ENCODE assay signal across 8 cellular contexts in genomic region chr15:50685191-50685975, GRCh38. TPM values are rescaled to one million over a fixed set of nuclear protein-coding genes. Genes with fewer than 3 reads are reported as not detected.
DNase-seq lines count a peak whose midpoint lies in the region; ATAC-seq and TF ChIP-seq lines count a peak whose summit lies in the region.

No MANE protein-coding gene starts in this region.

- H2BK120ac ChIP-seq in mesenchymal stem cell (ENCODE audit: low read depth, low read length) = no peak overlapping the region

- H2BK5ac ChIP-seq in mesenchymal stem cell (ENCODE audit: low read depth, low read length, poor library complexity, severe bottlenecking) = no peak overlapping the region

- H4K91ac ChIP-seq in mesenchymal stem cell (ENCODE audit: low read length) = no peak overlapping the region

- intact Hi-C loops in mammary epithelial cell (cut with micrococcal nuclease) = no loop called here

- no peaks in the 10 kb centered on the region for H3K36me3 ChIP-seq in ACC112 (ENCODE audit: insufficient read depth, low read length)
- peaks cover 27% of the 10 kb centered on the region for H3K36me3 ChIP-seq in HUES64 (ENCODE audit: insufficient read depth, low read length)
- H3K36me3 ChIP-seq in mammary epithelial cell (ENCODE audit: insufficient read depth, low read length) = peaks cover 3% of the 10 kb centered on the region
- H3K36me3 ChIP-seq in mesenchymal stem cell (ENCODE audit: control insufficient read depth in 1 of 2, insufficient read depth in 2 of 2, low read depth in 1 of 2, low read length in 2 of 2) = peaks cover 15 to 22% of the 10 kb centered on the region in 2 experiments

- no peak overlapping the region for H3K18ac ChIP-seq in mesenchymal stem cell (ENCODE audit: low read depth in 1 of 2, low read length in 2 of 2)

- CTCF ChIA-PET in mammary epithelial cell (lab: Charles Lee; ENCODE audit: low non-redundant PET) = no interaction called here

- dilution Hi-C loops in mammary epithelial cell (cut with HindIII; ENCODE audit: low sequenced_read_pairs) = no loop called here

- 26% methylated on average over 19 of the region's 22 CpGs for WGBS in HUES64
- 9% methylated on average over 16 of the region's 22 CpGs for WGBS in mammary epithelial cell (ENCODE audit: low coverage, missing lambda C conversion rate)
- 35% methylated on average over 20 of the region's 22 CpGs for WGBS in mesenchymal stem cell

- H4K8ac ChIP-seq in mesenchymal stem cell (ENCODE audit: low read length) = no peak overlapping the region

- H3K4ac ChIP-seq in mesenchymal stem cell (ENCODE audit: low read depth in 1 of 2, low read length in 2 of 2) = no peak overlapping the region

- peaks cover 24% of the 10 kb centered on the region for H3K4me1 ChIP-seq in ACC112 (ENCODE audit: control insufficient read depth, insufficient read depth, low read length, unreplicated experiment)
- H3K4me1 ChIP-seq in HUES64 (ENCODE audit: insufficient read depth, low read length) = peaks cover 15% of the 10 kb centered on the region; the same call in 1 of the 2 replicates
- peaks cover 23% of the 10 kb centered on the region for H3K4me1 ChIP-seq in mammary epithelial cell (ENCODE audit: insufficient read depth, low read length)
- H3K4me1 ChIP-seq in mesenchymal stem cell (ENCODE audit: control insufficient read depth, insufficient read depth, low read depth, low read length) = peaks cover 8% of the 10 kb centered on the region

- H3K9ac ChIP-seq in HUES64 (ENCODE audit: low read depth, low read length) (peak overlapping the region; percentile 85), mammary epithelial cell (ENCODE audit: insufficient read depth, low read length) (peak overlapping the region; percentile 85), mesenchymal stem cell (ENCODE audit: low read length) (peak overlapping the region; percentile 96)

- H2BK12ac ChIP-seq in mesenchymal stem cell (ENCODE audit: low read length in 2 of 2) = no peak overlapping the region

- ATAC-seq in esophagus mucosa = no peak
- no peak for ATAC-seq in GM21515 (IDR thresholded peaks at IDR 0.05; ENCODE audit: unreplicated experiment)
- ATAC-seq in GM18873 (IDR thresholded peaks at IDR 0.05; ENCODE audit: low FRiP score, unreplicated experiment) = no peak

- peaks cover 65% of the 10 kb centered on the region for H3K79me2 ChIP-seq in ACC112 (ENCODE audit: control insufficient read depth, insufficient read depth, low read length, unreplicated experiment)
- peaks cover 60% of the 10 kb centered on the region for H3K79me2 ChIP-seq in mammary epithelial cell (ENCODE audit: insufficient read depth, low read length)

- no peak overlapping the region for H3K23ac ChIP-seq in mesenchymal stem cell (ENCODE audit: low read length in 2 of 2)

- H3K79me1 ChIP-seq in mesenchymal stem cell (replicated peaks; ENCODE audit: low read length, poor library complexity, severe bottlenecking) = peaks cover 2% of the 10 kb centered on the region

- no peaks in the 10 kb centered on the region for H3K9me3 ChIP-seq in HUES64 (ENCODE audit: insufficient read depth, low read depth, low read length)
- no peaks in the 10 kb centered on the region for H3K9me3 ChIP-seq in mammary epithelial cell (replicated peaks; ENCODE audit: insufficient read depth, low read length)
- H3K9me3 ChIP-seq in mesenchymal stem cell (ENCODE audit: control insufficient read depth, low read length) = no peaks in the 10 kb centered on the region

- no peak overlapping the region for H2BK15ac ChIP-seq in mesenchymal stem cell (ENCODE audit: low read depth, poor library complexity, severe bottlenecking)

- TF ChIP-seq CTCF in mammary epithelial cell (conservative IDR thresholded peaks at IDR 0.05 in 1 of 2, IDR thresholded peaks at IDR 0.05 in 1 of 2; ENCODE audit: extremely low read depth in 1 of 2, insufficient read depth in 1 of 2, low read depth in 1 of 2, low read length in 2 of 2) = peak in 1 of 2 donors; percentile 15

- no peak overlapping the region for H3K14ac ChIP-seq in mesenchymal stem cell (ENCODE audit: low read length in 2 of 2)

- H3K27ac ChIP-seq in ACC112 (ENCODE audit: low read depth, low read length) = peak overlapping the region; percentile 80; the same call in 1 of the 2 replicates
- no peak overlapping the region for H3K27ac ChIP-seq in HUES64 (ENCODE audit: low read depth, low read length)
- H3K27ac ChIP-seq in mammary epithelial cell (ENCODE audit: insufficient read depth, low read depth, low read length) = peak overlapping the region; percentile 62
- peak overlapping the region; percentile 95 for H3K27ac ChIP-seq in mesenchymal stem cell (ENCODE audit: low read length, poor library complexity, severe bottlenecking)

- in situ Hi-C loops in mammary epithelial cell (cut with MboI; ENCODE audit: low sequenced_read_pairs in 2 of 2) = loop anchor here in 1 of 2 donors (10.0 kb wide), 1 partner anchor 219 kb away; the partner anchor contains the start of gene AP4E1

- H3K27me3 ChIP-seq in ACC112 (ENCODE audit: insufficient read depth, low read length) (no peaks in the 10 kb centered on the region), HUES64 (ENCODE audit: insufficient read depth, low read length) (no peaks in the 10 kb centered on the region), mammary epithelial cell (ENCODE audit: insufficient read depth, low read length) (no peaks in the 10 kb centered on the region), mesenchymal stem cell (ENCODE audit: control insufficient read depth in 1 of 2, insufficient read depth in 1 of 2, low read length in 2 of 2) (no peaks in the 10 kb centered on the region)

- H3K4me3 ChIP-seq in ACC112 (ENCODE audit: low read depth, low read length) (peak overlapping the region; percentile 99), HUES64 (ENCODE audit: low read length) (peak overlapping the region; percentile 86), mammary epithelial cell (replicated peaks in 1 of 3; ENCODE audit: insufficient read depth in 1 of 3, low read depth in 2 of 3, low read length in 3 of 3) (peak overlapping the region; percentile 53 to 94 (median 64)), mesenchymal stem cell (ENCODE audit: insufficient read depth in 1 of 2, low read depth in 1 of 2, low read length in 2 of 2) (peak overlapping the region; percentile 93 to 98)

- BruUV-seq in mammary epithelial cell (replicated peaks; lab: Mats Ljungman, UMichigan) = no TSS peak

- DNase-seq in mammary epithelial cell (peak; percentile 13), mesenchymal stem cell (peak; percentile 34)
- DNase-seq in effector CD8-positive, alpha-beta T cell (lab: John Stamatoyannopoulos, UW) = no peak

- no peaks in the 10 kb centered on the region for H4K20me1 ChIP-seq in mammary epithelial cell (ENCODE audit: insufficient read depth, low read length)

- H2AK5ac ChIP-seq in mesenchymal stem cell (ENCODE audit: low read length, severe bottlenecking) = peak overlapping the region; percentile 51

- H2AFZ ChIP-seq in ACC112 (ENCODE audit: low read length, unreplicated experiment) (peak overlapping the region; percentile 91), mammary epithelial cell (ENCODE audit: low read depth, low read length) (peak overlapping the region; percentile 93), mesenchymal stem cell (ENCODE audit: low read depth, low read length) (no peak overlapping the region)

- H3K4me2 ChIP-seq in mammary epithelial cell (ENCODE audit: insufficient read depth, low read depth, low read length) (peak overlapping the region; percentile 92), mesenchymal stem cell (ENCODE audit: low read length, poor library complexity, severe bottlenecking) (peak overlapping the region; percentile 89)

RNA-seq across cellular contexts. Expression of gene TRPM7, which starts 1.2 kb away (rescaled TPM):
- polyA plus RNA-seq in HUES64 (2013, experiment 1 of 2) = 16.3 TPM
- polyA plus RNA-seq in HUES64 (2013, experiment 2 of 2) = 17.2 TPM
- total RNA-seq in mammary epithelial cell (10 to 100 TPM; 35.6 to 64.8 TPM), esophagus mucosa (16.3 TPM)
- polyA plus RNA-seq in mammary epithelial cell = 10.1 TPM
- polyA minus RNA-seq in mammary epithelial cell = 30.2 TPM
- 14.6 TPM for polyA plus RNA-seq in mesenchymal stem cell (2013, experiment 1 of 2)
- polyA plus RNA-seq in mesenchymal stem cell (2013, experiment 2 of 2) = 14.8 TPM
